1 cellular context compared by ENCODE assay signal in the genomic region with DNA sequence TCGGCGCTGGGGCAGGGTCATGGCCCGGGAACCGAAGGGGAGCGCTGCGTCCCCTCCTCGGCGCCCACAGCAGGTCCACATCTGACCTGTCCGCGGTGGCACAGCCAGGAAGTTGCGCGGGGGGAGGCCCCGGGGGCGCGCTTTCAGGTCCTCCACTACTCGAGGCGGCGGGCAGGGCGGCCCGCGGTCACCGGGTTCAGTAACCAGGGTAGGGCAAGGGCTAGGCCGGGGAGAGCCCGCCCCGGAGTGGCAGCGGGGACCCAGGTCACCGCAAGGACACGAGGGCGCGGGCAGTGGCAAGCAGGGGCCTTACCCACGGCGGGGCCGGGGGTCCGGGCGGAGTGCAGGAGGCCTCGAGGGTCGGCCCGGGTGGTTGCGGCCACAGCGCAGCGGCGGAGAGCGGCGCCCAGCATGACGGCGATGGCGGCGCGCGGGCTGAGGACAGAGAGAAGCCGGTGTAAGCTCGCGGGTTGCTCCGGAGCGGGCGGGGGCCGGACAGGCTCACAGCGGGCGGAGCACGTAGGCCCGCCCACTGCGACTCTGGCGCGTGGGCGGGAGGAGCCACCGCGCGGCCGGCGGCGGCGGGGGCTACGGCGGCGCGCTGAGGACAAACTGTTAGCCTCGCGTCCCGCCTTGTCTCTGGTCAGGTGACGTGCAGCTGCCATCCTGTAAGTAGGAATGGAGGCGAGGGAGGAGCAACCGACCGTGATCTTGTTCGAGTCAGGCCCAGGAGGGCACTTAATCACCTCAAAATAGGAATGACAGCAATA.
TF ChIP-seq lines count a peak whose summit lies in the region.

A gene (minus strand): TSS at position 472 of the 770 bp plus-strand sequence. CDS start 59 bp downstream, at position 413.

TF ChIP-seq in HepG2, 621 proteins besides CTCF, POLR2A, EP300 and RAD21 (continued from another document and continues in another):
- no peak for TF ChIP-seq ZNF24 (IDR thresholded peaks at IDR 0.05)
- peak; percentile 40 for TF ChIP-seq ZNF160 (CRISPR knock-in tag; IDR thresholded peaks at IDR 0.05)
- 0 out of 2 replicates have a peak, but pooled peaks have one; percentile 76 for TF ChIP-seq TARDBP (CRISPR knock-in tag; IDR thresholded peaks at IDR 0.05)
- TF ChIP-seq, protein P1, sequence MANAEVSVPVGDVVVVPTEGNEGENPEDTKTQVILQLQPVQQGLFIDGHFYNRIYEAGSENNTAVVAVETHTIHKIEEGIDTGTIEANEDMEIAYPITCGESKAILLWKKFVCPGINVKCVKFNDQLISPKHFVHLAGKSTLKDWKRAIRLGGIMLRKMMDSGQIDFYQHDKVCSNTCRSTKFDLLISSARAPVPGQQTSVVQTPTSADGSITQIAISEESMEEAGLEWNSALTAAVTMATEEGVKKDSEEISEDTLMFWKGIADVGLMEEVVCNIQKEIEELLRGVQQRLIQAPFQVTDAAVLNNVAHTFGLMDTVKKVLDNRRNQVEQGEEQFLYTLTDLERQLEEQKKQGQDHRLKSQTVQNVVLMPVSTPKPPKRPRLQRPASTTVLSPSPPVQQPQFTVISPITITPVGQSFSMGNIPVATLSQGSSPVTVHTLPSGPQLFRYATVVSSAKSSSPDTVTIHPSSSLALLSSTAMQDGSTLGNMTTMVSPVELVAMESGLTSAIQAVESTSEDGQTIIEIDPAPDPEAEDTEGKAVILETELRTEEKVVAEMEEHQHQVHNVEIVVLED (CRISPR knock-in tag; IDR thresholded peaks at IDR 0.05; ENCODE audit: borderline replicate concordance) = peak; percentile 82
- TF ChIP-seq ATM (IDR thresholded peaks at IDR 0.05; ENCODE audit: borderline replicate concordance) = no peak
- TF ChIP-seq, protein P2, sequence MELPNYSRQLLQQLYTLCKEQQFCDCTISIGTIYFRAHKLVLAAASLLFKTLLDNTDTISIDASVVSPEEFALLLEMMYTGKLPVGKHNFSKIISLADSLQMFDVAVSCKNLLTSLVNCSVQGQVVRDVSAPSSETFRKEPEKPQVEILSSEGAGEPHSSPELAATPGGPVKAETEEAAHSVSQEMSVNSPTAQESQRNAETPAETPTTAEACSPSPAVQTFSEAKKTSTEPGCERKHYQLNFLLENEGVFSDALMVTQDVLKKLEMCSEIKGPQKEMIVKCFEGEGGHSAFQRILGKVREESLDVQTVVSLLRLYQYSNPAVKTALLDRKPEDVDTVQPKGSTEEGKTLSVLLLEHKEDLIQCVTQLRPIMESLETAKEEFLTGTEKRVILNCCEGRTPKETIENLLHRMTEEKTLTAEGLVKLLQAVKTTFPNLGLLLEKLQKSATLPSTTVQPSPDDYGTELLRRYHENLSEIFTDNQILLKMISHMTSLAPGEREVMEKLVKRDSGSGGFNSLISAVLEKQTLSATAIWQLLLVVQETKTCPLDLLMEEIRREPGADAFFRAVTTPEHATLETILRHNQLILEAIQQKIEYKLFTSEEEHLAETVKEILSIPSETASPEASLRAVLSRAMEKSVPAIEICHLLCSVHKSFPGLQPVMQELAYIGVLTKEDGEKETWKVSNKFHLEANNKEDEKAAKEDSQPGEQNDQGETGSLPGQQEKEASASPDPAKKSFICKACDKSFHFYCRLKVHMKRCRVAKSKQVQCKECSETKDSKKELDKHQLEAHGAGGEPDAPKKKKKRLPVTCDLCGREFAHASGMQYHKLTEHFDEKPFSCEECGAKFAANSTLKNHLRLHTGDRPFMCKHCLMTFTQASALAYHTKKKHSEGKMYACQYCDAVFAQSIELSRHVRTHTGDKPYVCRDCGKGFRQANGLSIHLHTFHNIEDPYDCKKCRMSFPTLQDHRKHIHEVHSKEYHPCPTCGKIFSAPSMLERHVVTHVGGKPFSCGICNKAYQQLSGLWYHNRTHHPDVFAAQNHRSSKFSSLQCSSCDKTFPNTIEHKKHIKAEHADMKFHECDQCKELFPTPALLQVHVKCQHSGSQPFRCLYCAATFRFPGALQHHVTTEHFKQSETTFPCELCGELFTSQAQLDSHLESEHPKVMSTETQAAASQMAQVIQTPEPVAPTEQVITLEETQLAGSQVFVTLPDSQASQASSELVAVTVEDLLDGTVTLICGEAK (IDR thresholded peaks at IDR 0.05) = no peak
- TF ChIP-seq, protein P2 (CRISPR knock-in tag; IDR thresholded peaks at IDR 0.05) = peak; percentile 75
- TF ChIP-seq ZNF775 (CRISPR knock-in tag; IDR thresholded peaks at IDR 0.05; ENCODE audit: borderline replicate concordance) = no peak
- no peak for TF ChIP-seq ZNF317 (CRISPR knock-in tag; IDR thresholded peaks at IDR 0.05)
- TF ChIP-seq ZNF737 (CRISPR knock-in tag; IDR thresholded peaks at IDR 0.05; ENCODE audit: borderline replicate concordance) = peak; percentile 53; the same call in 1 of the 2 replicates
- TF ChIP-seq ZNF552 (CRISPR knock-in tag; IDR thresholded peaks at IDR 0.05; ENCODE audit: borderline replicate concordance) = peak; percentile 41; the same call in 1 of the 2 replicates
- TF ChIP-seq ZNF678 (CRISPR knock-in tag; IDR thresholded peaks at IDR 0.05) = peak; percentile 93
- TF ChIP-seq ZNF598 (CRISPR knock-in tag; IDR thresholded peaks at IDR 0.05; ENCODE audit: borderline replicate concordance) = 0 out of 2 replicates have a peak, but pooled peaks have one; percentile 52
- TF ChIP-seq KDM1A (CRISPR knock-in tag; IDR thresholded peaks at IDR 0.05) = no peak
- TF ChIP-seq TAF1 (CRISPR knock-in tag; IDR thresholded peaks at IDR 0.05) = peak; percentile 82
- TF ChIP-seq MTF2 (CRISPR knock-in tag; IDR thresholded peaks at IDR 0.05; ENCODE audit: borderline replicate concordance) = no peak; the same call in none of the 2 replicates
- TF ChIP-seq, protein P3, sequence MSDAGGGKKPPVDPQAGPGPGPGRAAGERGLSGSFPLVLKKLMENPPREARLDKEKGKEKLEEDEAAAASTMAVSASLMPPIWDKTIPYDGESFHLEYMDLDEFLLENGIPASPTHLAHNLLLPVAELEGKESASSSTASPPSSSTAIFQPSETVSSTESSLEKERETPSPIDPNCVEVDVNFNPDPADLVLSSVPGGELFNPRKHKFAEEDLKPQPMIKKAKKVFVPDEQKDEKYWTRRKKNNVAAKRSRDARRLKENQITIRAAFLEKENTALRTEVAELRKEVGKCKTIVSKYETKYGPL (CRISPR knock-in tag; IDR thresholded peaks at IDR 0.05) = peak; percentile 12; the same call in 1 of the 2 replicates
- TF ChIP-seq ZNF343 (CRISPR knock-in tag; IDR thresholded peaks at IDR 0.05) = peak; percentile 80; the same call in 1 of the 2 replicates
- TF ChIP-seq ZNF615 (CRISPR knock-in tag; IDR thresholded peaks at IDR 0.05; ENCODE audit: borderline replicate concordance) = no peak
- TF ChIP-seq ZNF557 (CRISPR knock-in tag; IDR thresholded peaks at IDR 0.05) = no peak
- TF ChIP-seq, protein P4, sequence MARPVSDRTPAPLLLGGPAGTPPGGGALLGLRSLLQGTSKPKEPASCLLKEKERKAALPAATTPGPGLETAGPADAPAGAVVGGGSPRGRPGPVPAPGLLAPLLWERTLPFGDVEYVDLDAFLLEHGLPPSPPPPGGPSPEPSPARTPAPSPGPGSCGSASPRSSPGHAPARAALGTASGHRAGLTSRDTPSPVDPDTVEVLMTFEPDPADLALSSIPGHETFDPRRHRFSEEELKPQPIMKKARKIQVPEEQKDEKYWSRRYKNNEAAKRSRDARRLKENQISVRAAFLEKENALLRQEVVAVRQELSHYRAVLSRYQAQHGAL (CRISPR knock-in tag; IDR thresholded peaks at IDR 0.05; ENCODE audit: not compliant biosample characterization) = no peak
- TF ChIP-seq ZFP41 (CRISPR knock-in tag; IDR thresholded peaks at IDR 0.05; ENCODE audit: borderline replicate concordance) = no peak
- no peak for TF ChIP-seq MBNL3 (CRISPR knock-in tag; conservative IDR thresholded peaks at IDR 0.05)
- TF ChIP-seq ZNF746 (CRISPR knock-in tag; IDR thresholded peaks at IDR 0.05) = peak; percentile 66; the same call in 1 of the 2 replicates
- no peak for TF ChIP-seq CCAR2 (optimal IDR thresholded peaks at IDR 0.05; ENCODE audit: low read depth, low read length)
- TF ChIP-seq ZFP1 (CRISPR knock-in tag; IDR thresholded peaks at IDR 0.05) = no peak
- TF ChIP-seq U2AF1 (optimal IDR thresholded peaks at IDR 0.05; ENCODE audit: low read depth, low read length) = no peak
- TF ChIP-seq ZSCAN22 (CRISPR knock-in tag; IDR thresholded peaks at IDR 0.05) = no peak
- TF ChIP-seq MIXL1 (CRISPR knock-in tag; IDR thresholded peaks at IDR 0.05) = no peak
- TF ChIP-seq, protein P5, sequence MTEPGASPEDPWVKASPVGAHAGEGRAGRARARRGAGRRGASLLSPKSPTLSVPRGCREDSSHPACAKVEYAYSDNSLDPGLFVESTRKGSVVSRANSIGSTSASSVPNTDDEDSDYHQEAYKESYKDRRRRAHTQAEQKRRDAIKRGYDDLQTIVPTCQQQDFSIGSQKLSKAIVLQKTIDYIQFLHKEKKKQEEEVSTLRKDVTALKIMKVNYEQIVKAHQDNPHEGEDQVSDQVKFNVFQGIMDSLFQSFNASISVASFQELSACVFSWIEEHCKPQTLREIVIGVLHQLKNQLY (CRISPR knock-in tag; IDR thresholded peaks at IDR 0.05) = 0 out of 2 replicates have a peak, but pooled peaks have one; percentile 8
- no peak for TF ChIP-seq FOXA1 (IDR thresholded peaks at IDR 0.05)
- TF ChIP-seq FOXA1 (CRISPR knock-in tag; IDR thresholded peaks at IDR 0.05) = no peak
- peak; percentile 69; the same call in 1 of the 2 replicates for TF ChIP-seq ZNF614 (CRISPR knock-in tag; IDR thresholded peaks at IDR 0.05; ENCODE audit: borderline replicate concordance)
- no peak for TF ChIP-seq ZNF260 (CRISPR knock-in tag; IDR thresholded peaks at IDR 0.05; ENCODE audit: borderline replicate concordance, low read depth)
- TF ChIP-seq, protein P6, sequence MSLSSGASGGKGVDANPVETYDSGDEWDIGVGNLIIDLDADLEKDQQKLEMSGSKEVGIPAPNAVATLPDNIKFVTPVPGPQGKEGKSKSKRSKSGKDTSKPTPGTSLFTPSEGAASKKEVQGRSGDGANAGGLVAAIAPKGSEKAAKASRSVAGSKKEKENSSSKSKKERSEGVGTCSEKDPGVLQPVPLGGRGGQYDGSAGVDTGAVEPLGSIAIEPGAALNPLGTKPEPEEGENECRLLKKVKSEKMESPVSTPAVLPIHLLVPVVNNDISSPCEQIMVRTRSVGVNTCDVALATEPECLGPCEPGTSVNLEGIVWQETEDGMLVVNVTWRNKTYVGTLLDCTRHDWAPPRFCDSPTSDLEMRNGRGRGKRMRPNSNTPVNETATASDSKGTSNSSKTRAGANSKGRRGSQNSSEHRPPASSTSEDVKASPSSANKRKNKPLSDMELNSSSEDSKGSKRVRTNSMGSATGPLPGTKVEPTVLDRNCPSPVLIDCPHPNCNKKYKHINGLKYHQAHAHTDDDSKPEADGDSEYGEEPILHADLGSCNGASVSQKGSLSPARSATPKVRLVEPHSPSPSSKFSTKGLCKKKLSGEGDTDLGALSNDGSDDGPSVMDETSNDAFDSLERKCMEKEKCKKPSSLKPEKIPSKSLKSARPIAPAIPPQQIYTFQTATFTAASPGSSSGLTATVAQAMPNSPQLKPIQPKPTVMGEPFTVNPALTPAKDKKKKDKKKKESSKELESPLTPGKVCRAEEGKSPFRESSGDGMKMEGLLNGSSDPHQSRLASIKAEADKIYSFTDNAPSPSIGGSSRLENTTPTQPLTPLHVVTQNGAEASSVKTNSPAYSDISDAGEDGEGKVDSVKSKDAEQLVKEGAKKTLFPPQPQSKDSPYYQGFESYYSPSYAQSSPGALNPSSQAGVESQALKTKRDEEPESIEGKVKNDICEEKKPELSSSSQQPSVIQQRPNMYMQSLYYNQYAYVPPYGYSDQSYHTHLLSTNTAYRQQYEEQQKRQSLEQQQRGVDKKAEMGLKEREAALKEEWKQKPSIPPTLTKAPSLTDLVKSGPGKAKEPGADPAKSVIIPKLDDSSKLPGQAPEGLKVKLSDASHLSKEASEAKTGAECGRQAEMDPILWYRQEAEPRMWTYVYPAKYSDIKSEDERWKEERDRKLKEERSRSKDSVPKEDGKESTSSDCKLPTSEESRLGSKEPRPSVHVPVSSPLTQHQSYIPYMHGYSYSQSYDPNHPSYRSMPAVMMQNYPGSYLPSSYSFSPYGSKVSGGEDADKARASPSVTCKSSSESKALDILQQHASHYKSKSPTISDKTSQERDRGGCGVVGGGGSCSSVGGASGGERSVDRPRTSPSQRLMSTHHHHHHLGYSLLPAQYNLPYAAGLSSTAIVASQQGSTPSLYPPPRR (CRISPR knock-in tag; IDR thresholded peaks at IDR 0.05; ENCODE audit: borderline replicate concordance) = peak; percentile 16; the same call in 1 of the 2 replicates
- TF ChIP-seq, protein P7, sequence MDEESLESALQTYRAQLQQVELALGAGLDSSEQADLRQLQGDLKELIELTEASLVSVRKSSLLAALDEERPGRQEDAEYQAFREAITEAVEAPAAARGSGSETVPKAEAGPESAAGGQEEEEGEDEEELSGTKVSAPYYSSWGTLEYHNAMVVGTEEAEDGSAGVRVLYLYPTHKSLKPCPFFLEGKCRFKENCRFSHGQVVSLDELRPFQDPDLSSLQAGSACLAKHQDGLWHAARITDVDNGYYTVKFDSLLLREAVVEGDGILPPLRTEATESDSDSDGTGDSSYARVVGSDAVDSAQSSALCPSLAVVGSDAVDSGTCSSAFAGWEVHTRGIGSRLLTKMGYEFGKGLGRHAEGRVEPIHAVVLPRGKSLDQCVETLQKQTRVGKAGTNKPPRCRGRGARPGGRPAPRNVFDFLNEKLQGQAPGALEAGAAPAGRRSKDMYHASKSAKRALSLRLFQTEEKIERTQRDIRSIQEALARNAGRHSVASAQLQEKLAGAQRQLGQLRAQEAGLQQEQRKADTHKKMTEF (CRISPR knock-in tag; IDR thresholded peaks at IDR 0.05) = peak; percentile 95
- no peak for TF ChIP-seq CEBPG (CRISPR knock-in tag; IDR thresholded peaks at IDR 0.05)
